In the genomic region with DNA sequence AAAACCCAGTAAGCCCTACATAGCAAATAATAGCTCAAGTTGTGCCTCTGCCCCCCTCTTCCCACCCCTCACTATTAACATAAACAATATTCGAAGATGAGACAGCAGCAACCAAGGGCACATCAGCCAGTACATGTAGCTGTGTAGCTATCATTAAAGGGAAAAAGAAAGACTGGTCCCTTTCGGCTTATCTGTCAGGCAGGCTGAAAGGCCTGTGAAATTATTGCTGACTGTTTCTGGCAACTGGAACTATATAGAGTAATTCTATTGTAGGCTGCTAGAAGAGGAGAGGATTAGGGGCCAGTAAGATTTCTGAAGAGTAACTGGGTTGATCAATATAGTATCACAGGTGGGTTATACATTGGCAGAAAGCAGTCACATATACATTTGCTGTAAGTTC, we compare ENCODE assay signal across 21 cellular contexts. TPM values are rescaled to one million over a fixed set of nuclear protein-coding genes. Genes with fewer than 3 reads are reported as not detected.
DNase-seq lines count a peak whose midpoint lies in the region; ATAC-seq, FAIRE-seq and TF ChIP-seq lines count a peak whose summit lies in the region.
"Had no signal": no experiment of that assay in that cellular context is flagged by ENCODE, and none has a peak within 500 bp of the region (broad histone marks: within the 10 kb centered on the region; RNA-seq: fewer than 3 reads in every experiment).

No MANE protein-coding gene starts in this region.

- H3K36me3 Mint-ChIP-seq in WTC11: peaks cover 10% of the 10 kb centered on the region

- peaks cover 24% of the 10 kb centered on the region for H3K4me1 Mint-ChIP-seq in WTC11
- H3K4me1 Mint-ChIP-seq: B cell had no signal

- peak overlapping the region; percentile 45; the same call in 1 of the 2 replicates for H3K27ac Mint-ChIP-seq in WTC11
- H3K27ac Mint-ChIP-seq: B cell; CD8-positive, alpha-beta T cell; HFFc6 had no signal

- no peaks in the 10 kb centered on the region for H3K27me3 ChIP-seq in left ventricle myocardium inferior (ENCODE audit: low read depth)
- H3K27me3 ChIP-seq: BLaER1 treated with 17β-estradiol and CSF1 and Interleukin-3, amounts not matched to agents 10 nM and 100 nM had no signal

- H3K27ac ChIP-seq in left ventricle myocardium inferior (replicated peaks) (peak overlapping the region; percentile 53), mesodermal cell (ENCODE audit: low read depth, low read length, severe bottlenecking) (peak overlapping the region; percentile 50)
- H3K27ac ChIP-seq: BLaER1 treated with 17β-estradiol and CSF1 and Interleukin-3, amounts not matched to agents 10 nM and 100 nM had no signal

- CTCF ChIA-PET in WTC11 (lab: Charles Lee): no interaction called here

- DNase-seq in Right ventricle myocardium superior (no peak), cardiac septum (ENCODE audit: low spot score) (no peak), WTC11 (ENCODE audit: low spot score) (no peak), left ventricle myocardium inferior (no peak), frontal cortex (ENCODE audit: low spot score in 2 of 2) (no peak), DMS53 (lab: John Stamatoyannopoulos, UW) (no peak)
- DNase-seq: Calu3; CD8-positive, alpha-beta T cell; DND-41; EL; GOT3; H7; HFFc6 had no signal

- H3K4me3 Mint-ChIP-seq in WTC11: no peak overlapping the region
- H3K4me3 Mint-ChIP-seq: B cell; CD8-positive, alpha-beta T cell; HFFc6 had no signal

- H3K9me3 ChIP-seq in left ventricle myocardium inferior (replicated peaks): no peaks in the 10 kb centered on the region
- no peaks in the 10 kb centered on the region for H3K9me3 ChIP-seq in mesodermal cell (ENCODE audit: control insufficient read depth, low read length)

- WGBS in mesodermal cell (ENCODE audit: insufficient coverage in 2 of 2), 2 experiments: 100% methylated on average over 1 of the region's 2 CpGs

- POLR2A ChIA-PET in WTC11 (lab: Charles Lee): interaction anchor here (1.5 kb wide), 1 partner anchor 9 kb away, joined by 4 read pairs; no protein-coding TSS in a partner anchor

- TF ChIP-seq CTCF in WTC11 (IDR thresholded peaks at IDR 0.05) (no peak), left ventricle myocardium inferior (IDR thresholded peaks at IDR 0.05; ENCODE audit: borderline replicate concordance) (no peak)

- H3K36me3 ChIP-seq in left ventricle myocardium inferior (peaks cover 41% of the 10 kb centered on the region), mesodermal cell (ENCODE audit: control insufficient read depth, insufficient read depth, low read length) (peaks cover 73% of the 10 kb centered on the region)

- no peaks in the 10 kb centered on the region for H3K9me3 Mint-ChIP-seq in WTC11
- H3K9me3 Mint-ChIP-seq: CD8-positive, alpha-beta T cell; HFFc6 had no signal

- ATAC-seq in Right ventricle myocardium superior (ENCODE audit: poor library complexity): peak; percentile 36
- no peak for ATAC-seq in WTC11
- ATAC-seq: CD8-positive, alpha-beta T cell; GM12878; HCT116 had no signal

- intact Hi-C loops in Right ventricle myocardium superior (cut with DNase I): no loop called here
- intact Hi-C loops in cardiac septum (cut with DNase I): loop anchor here (5.0 kb wide), 1 partner anchor 37 kb away; a partner anchor contains a TSS
- intact Hi-C loops in left ventricle myocardium inferior (cut with micrococcal nuclease): no loop called here

- no peak for FAIRE-seq in frontal cortex (lab: Jason Lieb, UNC)
- FAIRE-seq: GM12878, HTR-8/SVneo had no signal

- H3K4me3 ChIP-seq in left ventricle myocardium inferior (no peak overlapping the region), mesodermal cell (ENCODE audit: extremely low read depth, insufficient read depth, low read length, poor library complexity, severe bottlenecking) (no peak overlapping the region)
- H3K4me3 ChIP-seq: BLaER1 treated with 17β-estradiol and CSF1 and Interleukin-3, amounts not matched to agents 10 nM and 100 nM; GM12878 had no signal

- H3K27me3 Mint-ChIP-seq in WTC11 (ENCODE audit: low read depth): no peaks in the 10 kb centered on the region
- H3K27me3 Mint-ChIP-seq: B cell had no signal

- H3K4me1 ChIP-seq in left ventricle myocardium inferior: peaks cover 19% of the 10 kb centered on the region
- H3K4me1 ChIP-seq in mesodermal cell (ENCODE audit: control insufficient read depth, insufficient read depth, low read length, poor library complexity, severe bottlenecking): peaks cover 18% of the 10 kb centered on the region

TF ChIP-seq in WTC11, 78 proteins besides CTCF, POLR2A, EP300 and RAD21:
- TF ChIP-seq, protein P1, sequence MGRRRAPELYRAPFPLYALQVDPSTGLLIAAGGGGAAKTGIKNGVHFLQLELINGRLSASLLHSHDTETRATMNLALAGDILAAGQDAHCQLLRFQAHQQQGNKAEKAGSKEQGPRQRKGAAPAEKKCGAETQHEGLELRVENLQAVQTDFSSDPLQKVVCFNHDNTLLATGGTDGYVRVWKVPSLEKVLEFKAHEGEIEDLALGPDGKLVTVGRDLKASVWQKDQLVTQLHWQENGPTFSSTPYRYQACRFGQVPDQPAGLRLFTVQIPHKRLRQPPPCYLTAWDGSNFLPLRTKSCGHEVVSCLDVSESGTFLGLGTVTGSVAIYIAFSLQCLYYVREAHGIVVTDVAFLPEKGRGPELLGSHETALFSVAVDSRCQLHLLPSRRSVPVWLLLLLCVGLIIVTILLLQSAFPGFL (CRISPR knock-in tag; IDR thresholded peaks at IDR 0.05; ENCODE audit: borderline replicate concordance): no peak
- TF ChIP-seq, protein P2, sequence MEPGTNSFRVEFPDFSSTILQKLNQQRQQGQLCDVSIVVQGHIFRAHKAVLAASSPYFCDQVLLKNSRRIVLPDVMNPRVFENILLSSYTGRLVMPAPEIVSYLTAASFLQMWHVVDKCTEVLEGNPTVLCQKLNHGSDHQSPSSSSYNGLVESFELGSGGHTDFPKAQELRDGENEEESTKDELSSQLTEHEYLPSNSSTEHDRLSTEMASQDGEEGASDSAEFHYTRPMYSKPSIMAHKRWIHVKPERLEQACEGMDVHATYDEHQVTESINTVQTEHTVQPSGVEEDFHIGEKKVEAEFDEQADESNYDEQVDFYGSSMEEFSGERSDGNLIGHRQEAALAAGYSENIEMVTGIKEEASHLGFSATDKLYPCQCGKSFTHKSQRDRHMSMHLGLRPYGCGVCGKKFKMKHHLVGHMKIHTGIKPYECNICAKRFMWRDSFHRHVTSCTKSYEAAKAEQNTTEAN (CRISPR knock-in tag; IDR thresholded peaks at IDR 0.05): no peak
- TF ChIP-seq JAZF1 (CRISPR knock-in tag; IDR thresholded peaks at IDR 0.05): no peak
TF ChIP-seq in WTC11: peak in this region for 0.

RNA-seq across cellular contexts. Expression of a gene that starts 36.5 kb away (rescaled TPM):
- total RNA-seq in Right ventricle myocardium superior (22.3 TPM), cardiac septum (22.0 TPM), WTC11 (2021) (17.4 to 25.4 TPM (median 25.3 TPM) in 3 replicates), left ventricle myocardium inferior (18.4 TPM), frontal cortex (6.9 TPM)
- 56.3 TPM for polyA plus RNA-seq in mesodermal cell (2013, experiment 1 of 2)
- polyA plus RNA-seq in mesodermal cell (2013, experiment 2 of 2): 53.3 TPM
- total RNA-seq: B cell, GM12878 had no signal
- polyA plus RNA-seq: GM12878 had no signal

RNA-seq across cellular contexts. Expression of a gene that starts 58.1 kb away (rescaled TPM):
- total RNA-seq in Right ventricle myocardium superior (0.11 TPM), cardiac septum (0.08 TPM), WTC11 (2021) (0.07 to 0.30 TPM (median 0.15 TPM) in 3 replicates), left ventricle myocardium inferior (0.08 TPM), frontal cortex (under 0.01 TPM)
- 0.18 TPM for polyA plus RNA-seq in mesodermal cell (2013, experiment 1 of 2)
- not detected for polyA plus RNA-seq in mesodermal cell (2013, experiment 2 of 2)
- total RNA-seq: A172, Calu3, G401, GM12878, HFFc6 had no signal
